Comparison of ENCODE assay signal across 10 cellular contexts in genomic region chr1:109895720-109896504, GRCh38. TPM values are rescaled to one million over a fixed set of nuclear protein-coding genes. Genes with fewer than 3 reads are reported as not detected.
DNase-seq lines count a peak whose midpoint lies in the region; ATAC-seq and TF ChIP-seq lines count a peak whose summit lies in the region.
"Had no signal": no experiment of that assay in that cellular context is flagged by ENCODE, and none has a peak within 500 bp of the region (broad histone marks: within the 10 kb centered on the region; RNA-seq: fewer than 3 reads in every experiment).

No MANE protein-coding gene starts in this region.

- H3K27ac ChIP-seq in gastrocnemius medialis, result peak overlapping the region; percentile 41 to 71 (median 62)
- H3K27ac ChIP-seq: testis had no signal

- H3K36me3 ChIP-seq in gastrocnemius medialis, result no peaks in the 10 kb centered on the region

- in situ Hi-C loops in gastrocnemius medialis (cut with MboI; ENCODE audit: low sequenced_read_pairs in 4 of 4), result no loop called here

- TF ChIP-seq CTCF in gastrocnemius medialis (IDR thresholded peaks at IDR 0.05 in 4 of 5, conservative IDR thresholded peaks at IDR 0.05 in 1 of 5), result no peak

- peaks cover 20% of the 10 kb centered on the region for H3K4me1 Mint-ChIP-seq in T-helper 1 cell treated with Interleukin-12 subunit alpha and Interleukin-12 subunit beta and Interleukin-4 antibody, amounts not matched to agents 30 μg/mL and 1 μg/mL, for 36 hours (ENCODE audit: low read depth)

- H3K4me3 Mint-ChIP-seq in T-helper 1 cell treated with Interleukin-12 subunit alpha and Interleukin-12 subunit beta and Interleukin-4 antibody, amounts not matched to agents 30 μg/mL and 1 μg/mL, for 36 hours, result no peak overlapping the region

- no peak for TF ChIP-seq POLR2A in gastrocnemius medialis (IDR thresholded peaks at IDR 0.05)

- H3K27me3 ChIP-seq in gastrocnemius medialis, result no peaks in the 10 kb centered on the region
- H3K27me3 ChIP-seq: dorsolateral prefrontal cortex, testis had no signal

- peak; percentile 82 for DNase-seq in HCEC 1CT
- DNase-seq in foreskin melanocyte, result peak; percentile 57
- no peak for DNase-seq in gastrocnemius medialis
- DNase-seq in activated CD4-positive, alpha-beta T cell treated with anti-CD3 and anti-CD28 coated beads for 48 hours, result no peak
- DNase-seq: dorsolateral prefrontal cortex, testis had no signal

- intact Hi-C loops in gastrocnemius medialis (cut with DNase I; ENCODE audit: low total_unique reads), result no loop called here

- no peaks in the 10 kb centered on the region for H3K9me3 ChIP-seq in gastrocnemius medialis
- H3K9me3 ChIP-seq: testis had no signal

- ATAC-seq in gastrocnemius medialis, result peak; percentile 42 to 61
- no peak for ATAC-seq in GM19023 (IDR thresholded peaks at IDR 0.05; ENCODE audit: unreplicated experiment)
- no peak for ATAC-seq in GM18502 (IDR thresholded peaks at IDR 0.05; ENCODE audit: poor library complexity, unreplicated experiment)
- ATAC-seq in HG03378 (IDR thresholded peaks at IDR 0.05; ENCODE audit: unreplicated experiment), result no peak

- no peaks in the 10 kb centered on the region for H3K27me3 Mint-ChIP-seq in T-helper 1 cell treated with Interleukin-12 subunit alpha and Interleukin-12 subunit beta and Interleukin-4 antibody, amounts not matched to agents 30 μg/mL and 1 μg/mL, for 36 hours (ENCODE audit: low read depth)

- no peaks in the 10 kb centered on the region for H3K36me3 Mint-ChIP-seq in T-helper 1 cell treated with Interleukin-12 subunit alpha and Interleukin-12 subunit beta and Interleukin-4 antibody, amounts not matched to agents 30 μg/mL and 1 μg/mL, for 36 hours (ENCODE audit: low read depth)

- no peak overlapping the region for H3K4me3 ChIP-seq in gastrocnemius medialis
- H3K4me3 ChIP-seq: dorsolateral prefrontal cortex, testis had no signal

- H3K4me1 ChIP-seq in gastrocnemius medialis, result peaks cover 7 to 30% of the 10 kb centered on the region in 2 donors

- H3K27ac Mint-ChIP-seq in T-helper 1 cell treated with Interleukin-12 subunit alpha and Interleukin-12 subunit beta and Interleukin-4 antibody, amounts not matched to agents 30 μg/mL and 1 μg/mL, for 36 hours, result peak overlapping the region; percentile 55

- no peaks in the 10 kb centered on the region for H3K9me3 Mint-ChIP-seq in T-helper 1 cell treated with Interleukin-12 subunit alpha and Interleukin-12 subunit beta and Interleukin-4 antibody, amounts not matched to agents 30 μg/mL and 1 μg/mL, for 36 hours

RNA-seq across cellular contexts. Expression of gene CSF1, which starts 14.7 kb away (rescaled TPM):
- total RNA-seq in gastrocnemius medialis, result 10 to 100 TPM; 14.6 to 31.1 (median 19.6) TPM

Comparison
In these comparisons a context has a peak if more than half of its experiments do, and no peak if none do; other contexts are left out.
1. DNase-seq: peak in HCEC 1CT (single experiment) and foreskin melanocyte (single experiment); none in gastrocnemius medialis (0 of 2) and activated CD4-positive, alpha-beta T cell treated with anti-CD3 and anti-CD28 coated beads for 48 hours (single experiment).
2. ATAC-seq: peak in gastrocnemius medialis (2 of 2); none in GM19023 (single experiment), GM18502 (single experiment) and HG03378 (single experiment).